Comparison of ENCODE assay signal across 8 cellular contexts in genomic region chr9:35605336-35606137, GRCh38. TPM values are rescaled to one million over a fixed set of nuclear protein-coding genes. Genes with fewer than 3 reads are reported as not detected.
A peak's percentile ranks its signal among the peaks of the same experiment; 100 is the strongest.
DNase-seq lines count a peak whose midpoint lies in the region; FAIRE-seq and TF ChIP-seq lines count a peak whose summit lies in the region.

No MANE protein-coding gene starts in this region.

- H3K79me2 ChIP-seq in astrocyte (ENCODE audit: insufficient read depth, low read length) (peaks cover 16% of the 10 kb centered on the region), smooth muscle cell (ENCODE audit: low read depth) (peaks cover 17% of the 10 kb centered on the region)

- no peaks in the 10 kb centered on the region for H3K9me3 ChIP-seq in astrocyte (ENCODE audit: insufficient read depth, low read depth, low read length)
- H3K9me3 ChIP-seq in iPS-18a (ENCODE audit: control insufficient read depth, low read depth, low read length) = no peaks in the 10 kb centered on the region
- no peaks in the 10 kb centered on the region for H3K9me3 ChIP-seq in smooth muscle cell (replicated peaks; ENCODE audit: low read depth)

- peak; percentile 9 for DNase-seq in NCI-H1694 treated with DMSO at 0.1 percent for 48 hours (lab: John Stamatoyannopoulos, UW)
- DNase-seq in NCI-H1694 (lab: John Stamatoyannopoulos, UW) = no peak
- DNase-seq in HFFc6 = no peak
- DNase-seq in NCI-H748 (lab: John Stamatoyannopoulos, UW; ENCODE audit: unreplicated experiment) = peak; percentile 51
- no peak for DNase-seq in astrocyte (ENCODE audit: low read depth)
- no peak for DNase-seq in smooth muscle cell (lab: John Stamatoyannopoulos, UW; ENCODE audit: unreplicated experiment)
- DNase-seq in SIG-M5 treated with dmso at 0.1 percent for 504 hours (lab: John Stamatoyannopoulos, UW; ENCODE audit: unreplicated experiment) = no peak

- TF ChIP-seq CTCF in HFFc6 (IDR thresholded peaks at IDR 0.05) (no peak), astrocyte (IDR thresholded peaks at IDR 0.05; ENCODE audit: insufficient read depth, low read depth, low read length) (no peak), smooth muscle cell (IDR thresholded peaks at IDR 0.05; ENCODE audit: borderline replicate concordance, insufficient read depth, poor library complexity, severe bottlenecking) (no peak)

- H3K4me1 Mint-ChIP-seq in HFFc6 (ENCODE audit: low read depth) (peaks cover 32% of the 10 kb centered on the region), astrocyte (ENCODE audit: low read depth, unreplicated experiment) (peaks cover 13% of the 10 kb centered on the region)

- H3K9ac ChIP-seq in astrocyte (ENCODE audit: low read length) = peak overlapping the region; percentile 81
- peak overlapping the region; percentile 42 for H3K9ac ChIP-seq in iPS-18a (ENCODE audit: low read length)
- H3K9ac ChIP-seq in smooth muscle cell (ENCODE audit: low read depth) = peak overlapping the region; percentile 29

- H3K36me3 Mint-ChIP-seq in HFFc6 (ENCODE audit: low read depth) (peaks cover 4% of the 10 kb centered on the region; the same call in 1 of the 2 replicates), astrocyte (ENCODE audit: low read depth, unreplicated experiment) (peaks cover 14% of the 10 kb centered on the region)

- peak overlapping the region; percentile 33 for H3K27ac ChIP-seq in astrocyte (ENCODE audit: low read depth, low read length)
- H3K27ac ChIP-seq in iPS-18a (ENCODE audit: low read length) = no peak overlapping the region
- H3K27ac ChIP-seq in smooth muscle cell (ENCODE audit: low read depth) = no peak overlapping the region

- H3K27me3 ChIP-seq in astrocyte (ENCODE audit: insufficient read depth, low read length) (no peaks in the 10 kb centered on the region), iPS-18a (ENCODE audit: control insufficient read depth, insufficient read depth, low read length) (no peaks in the 10 kb centered on the region), smooth muscle cell (ENCODE audit: low read depth) (no peaks in the 10 kb centered on the region)

- no peak for FAIRE-seq in astrocyte (lab: Jason Lieb, UNC)

- H3K4me1 ChIP-seq in astrocyte (ENCODE audit: insufficient read depth, low read length) (peaks cover 25% of the 10 kb centered on the region), iPS-18a (ENCODE audit: control insufficient read depth, low read depth, low read length) (peaks cover 5% of the 10 kb centered on the region), smooth muscle cell (ENCODE audit: low read depth) (peaks cover 15% of the 10 kb centered on the region)

- H3K4me2 ChIP-seq in astrocyte (ENCODE audit: low read length) (peak overlapping the region; percentile 93), smooth muscle cell (peak overlapping the region; percentile 97)

- H3K4me3 ChIP-seq in astrocyte (ENCODE audit: insufficient read depth, low read depth, low read length) (peak overlapping the region; percentile 67), iPS-18a (ENCODE audit: low read length) (peak overlapping the region; percentile 70), smooth muscle cell (peak overlapping the region; percentile 67)

- H3K4me3 Mint-ChIP-seq in HFFc6 (peak overlapping the region; percentile 89), astrocyte (ENCODE audit: unreplicated experiment) (peak overlapping the region; percentile 86)

- H2AFZ ChIP-seq in astrocyte (ENCODE audit: low read depth, low read length) (peak overlapping the region; percentile 76), smooth muscle cell (ENCODE audit: low read depth) (no peak overlapping the region)

- H3K27ac Mint-ChIP-seq in HFFc6 (peak overlapping the region; percentile 26; the same call in 1 of the 2 replicates), astrocyte (ENCODE audit: unreplicated experiment) (peak overlapping the region; percentile 41)

- 1% methylated on average over 37 of the region's 80 CpGs for WGBS in smooth muscle cell (ENCODE audit: low lambda C conversion rate)

- H4K20me1 ChIP-seq in astrocyte (ENCODE audit: insufficient read depth, low read length) (peaks cover 17% of the 10 kb centered on the region), smooth muscle cell (ENCODE audit: low read depth) (peaks cover 19% of the 10 kb centered on the region)

- H3K27me3 Mint-ChIP-seq in HFFc6 (ENCODE audit: insufficient read depth) (no peaks in the 10 kb centered on the region; the same call in 1 of the 2 replicates), astrocyte (ENCODE audit: low read depth, unreplicated experiment) (no peaks in the 10 kb centered on the region)

- H3K36me3 ChIP-seq in astrocyte (ENCODE audit: insufficient read depth, low read length) (no peaks in the 10 kb centered on the region), iPS-18a (ENCODE audit: control insufficient read depth, low read depth, low read length) (peaks cover 15% of the 10 kb centered on the region), smooth muscle cell (ENCODE audit: low read depth) (no peaks in the 10 kb centered on the region)

- peaks cover 17% of the 10 kb centered on the region for H3F3A ChIP-seq in smooth muscle cell (ENCODE audit: low read depth)

- H3K9me3 Mint-ChIP-seq in HFFc6 = no peaks in the 10 kb centered on the region
- no peaks in the 10 kb centered on the region for H3K9me3 Mint-ChIP-seq in astrocyte (ENCODE audit: unreplicated experiment)

RNA-seq across cellular contexts. Expression of gene TESK1, which starts 0.5 kb away (rescaled TPM):
- total RNA-seq in HFFc6 (2021; fragmentation: NEBNext Ultra II Directional; extraction: Animal tissue kit (Norgen Biotek cat#: 25700)) = 10 to 100 TPM; 25.4 to 33.2 (median 28.5) TPM
- 30.9 and 33.7 TPM in 2 replicates for total RNA-seq in astrocyte
- 10.0 and 14.2 TPM in 2 replicates for total RNA-seq in smooth muscle cell
- polyA plus RNA-seq in smooth muscle cell = 19.4 and 25.6 TPM in 2 replicates

RNA-seq across cellular contexts. Expression of gene CD72, which starts 12.7 kb away (rescaled TPM):
- total RNA-seq in HFFc6 (2021; fragmentation: NEBNext Ultra II Directional; extraction: Animal tissue kit (Norgen Biotek cat#: 25700)) = under 1 TPM; 0.37 to 0.87 (median 0.49) TPM
- 1.8 and 2.4 TPM in 2 replicates for total RNA-seq in astrocyte
- 0.45 and 3.0 TPM in 2 replicates for total RNA-seq in smooth muscle cell
- 2.9 and 3.9 TPM in 2 replicates for polyA plus RNA-seq in smooth muscle cell

RNA-seq across cellular contexts. Expression of gene SIT1, which starts 45.2 kb away (rescaled TPM):
- total RNA-seq in HFFc6 (2021; fragmentation: NEBNext Ultra II Directional; extraction: Animal tissue kit (Norgen Biotek cat#: 25700)) = not detected
- not detected in 2 replicates for total RNA-seq in astrocyte
- total RNA-seq in smooth muscle cell = not detected in 2 replicates
- not detected in 2 replicates for polyA plus RNA-seq in smooth muscle cell

RNA-seq across cellular contexts. Expression of gene RMRP, which starts 52.3 kb away (rescaled TPM):
- total RNA-seq in HFFc6 (2021; fragmentation: NEBNext Ultra II Directional; extraction: Animal tissue kit (Norgen Biotek cat#: 25700)) = over 10,000 TPM in 5 of 6 experiments, 1,000 to 10,000 TPM in 1; 9,197 to 39,404 (median 23,537) TPM
- total RNA-seq in astrocyte = 13,402 and 14,410 TPM in 2 replicates
- 10,156 and 21,067 TPM in 2 replicates for total RNA-seq in smooth muscle cell
- polyA plus RNA-seq in smooth muscle cell = not detected in 2 replicates

RNA-seq across cellular contexts. Expression of gene CCDC107, which starts 52.6 kb away (rescaled TPM):
- total RNA-seq in HFFc6 (2021; fragmentation: NEBNext Ultra II Directional; extraction: Animal tissue kit (Norgen Biotek cat#: 25700)) = 10 to 100 TPM; 22.5 to 29.8 (median 24.6) TPM
- total RNA-seq in astrocyte (15.5 and 18.8 TPM in 2 replicates), smooth muscle cell (9.8 and 19.6 TPM in 2 replicates)
- 35.5 and 37.1 TPM in 2 replicates for polyA plus RNA-seq in smooth muscle cell

Comparison
In these comparisons a context has a peak if more than half of its experiments do, and no peak if none do; other contexts are left out.
1. DNase-seq: peak in NCI-H1694 treated with DMSO at 0.1 percent for 48 hours (single experiment) and NCI-H748 (single experiment); none in NCI-H1694 (single experiment), HFFc6 (single experiment), astrocyte (single experiment), smooth muscle cell (single experiment) and SIG-M5 treated with dmso at 0.1 percent for 504 hours (single experiment).
2. H3K9ac ChIP-seq: peak in every context shown above with its lines; median percentile 81 in astrocyte; 42 in iPS-18a; 29 in smooth muscle cell.
3. Peak in every context shown above with its lines, with median percentiles within 50 percentile points of each other: H3K4me3 ChIP-seq.